8 cellular contexts compared by ENCODE assay signal in genomic region chr1:94236021-94236491, GRCh38. TPM values are rescaled to one million over a fixed set of nuclear protein-coding genes. Genes with fewer than 3 reads are reported as not detected.
A peak's percentile ranks its signal among the peaks of the same experiment; 100 is the strongest.
DNase-seq lines count a peak whose midpoint lies in the region; ATAC-seq, FAIRE-seq and TF ChIP-seq lines count a peak whose summit lies in the region.

No MANE protein-coding gene starts in this region.

- TF ChIP-seq POLR2A in A549 (IDR thresholded peaks at IDR 0.05; ENCODE audit: low read length), result no peak

- TF ChIP-seq CTCF in A549 (IDR thresholded peaks at IDR 0.05), result no peak
- TF ChIP-seq CTCF in coronary artery (IDR thresholded peaks at IDR 0.05), result no peak

- 12% methylated on average over 6 of the region's 6 CpGs for WGBS in A549 (ENCODE audit: missing lambda C conversion rate)

- H3K4me3 ChIP-seq in A549, result peak overlapping the region; percentile 84
- H3K4me3 ChIP-seq in HUES6 (ENCODE audit: low read depth, low read length), result peak overlapping the region; percentile 96
- peak overlapping the region; percentile 99 for H3K4me3 ChIP-seq in coronary artery
- no peak overlapping the region for H3K4me3 ChIP-seq in mucosa of stomach (ENCODE audit: low read length)

- no peaks in the 10 kb centered on the region for H3K9me3 ChIP-seq in A549
- no peaks in the 10 kb centered on the region for H3K9me3 ChIP-seq in HUES6 (ENCODE audit: control insufficient read depth, insufficient read depth, low read depth, low read length)
- no peaks in the 10 kb centered on the region for H3K9me3 ChIP-seq in mucosa of stomach (ENCODE audit: control insufficient read depth, low read length)

- FAIRE-seq in A549 (lab: Jason Lieb, UNC), result no peak

- H3K36me3 ChIP-seq in HUES6 (ENCODE audit: control insufficient read depth, insufficient read depth, low read length), result no peaks in the 10 kb centered on the region
- H3K36me3 ChIP-seq in mucosa of stomach (ENCODE audit: control insufficient read depth, insufficient read depth, low read length), result no peaks in the 10 kb centered on the region

- H3K9ac ChIP-seq in HUES6 (ENCODE audit: low read length) (no peak overlapping the region), mucosa of stomach (ENCODE audit: low read length) (peak overlapping the region; percentile 76)

- ATAC-seq in A549 (peak in 1 of 2 experiments; percentile 3; a peak in 2 of 6 replicates), GM21447 (IDR thresholded peaks at IDR 0.05; ENCODE audit: unreplicated experiment) (no peak), HG02798 (IDR thresholded peaks at IDR 0.05; ENCODE audit: poor library complexity, unreplicated experiment) (no peak)

- H3K4me1 ChIP-seq in A549, result peaks cover 62% of the 10 kb centered on the region
- peaks cover 15% of the 10 kb centered on the region for H3K4me1 ChIP-seq in HUES6 (ENCODE audit: control insufficient read depth, insufficient read depth, low read length)
- no peaks in the 10 kb centered on the region for H3K4me1 ChIP-seq in mucosa of stomach (ENCODE audit: control insufficient read depth, insufficient read depth, low read length)

- no peak for TF ChIP-seq RAD21 in A549 (conservative IDR thresholded peaks at IDR 0.05 in 1 of 2, IDR thresholded peaks at IDR 0.05 in 1 of 2)

- DNase-seq in A549 (ENCODE audit: low read depth in 1 of 2, low spot score in 1 of 2) (no peak), coronary artery (ENCODE audit: low spot score) (no peak), NCI-H2107 (lab: John Stamatoyannopoulos, UW) (no peak), SKM-1 treated with dmso at 0.1 percent for 144 hours (lab: John Stamatoyannopoulos, UW; ENCODE audit: unreplicated experiment) (no peak)

- H3K4me2 ChIP-seq in A549, result peak overlapping the region; percentile 98

- H3K27me3 ChIP-seq in HUES6 (ENCODE audit: control insufficient read depth, insufficient read depth, low read length) (peaks cover 45% of the 10 kb centered on the region), mucosa of stomach (ENCODE audit: control insufficient read depth, insufficient read depth, low read length) (peaks cover 11% of the 10 kb centered on the region)

- TF ChIP-seq EP300 in A549 (IDR thresholded peaks at IDR 0.05), result no peak

- H3K27ac ChIP-seq in A549, result peak overlapping the region; percentile 88 to 97
- no peak overlapping the region for H3K27ac ChIP-seq in HUES6 (ENCODE audit: low read depth, low read length)
- H3K27ac ChIP-seq in coronary artery, result peak overlapping the region; percentile 86 to 97

- CTCF ChIA-PET in A549 (lab: Yijun Ruan, JAX), result interaction anchor here (1.0 to 5.2 kb wide), 11 partner anchors 10 to 197 kb away, joined by 3 to 34 read pairs (median 4); no protein-coding TSS in a partner anchor

- POLR2A ChIA-PET in A549 (lab: Yijun Ruan, JAX), result interaction anchor here (2.1 to 3.1 kb wide), 2 partner anchors 89 to 168 kb away, joined by 10 to 18 read pairs; no protein-coding TSS in a partner anchor

TF ChIP-seq in A549, 52 proteins besides CTCF, POLR2A, EP300 and RAD21:
- TF ChIP-seq CEBPB (IDR thresholded peaks at IDR 0.05), result no peak
- TF ChIP-seq MAFK (IDR thresholded peaks at IDR 0.05; ENCODE audit: partially characterized antibody), result peak; percentile 91
- no peak for TF ChIP-seq SMC3 (IDR thresholded peaks at IDR 0.05)

RNA-seq across cellular contexts. Expression of gene ARHGAP29, which starts 1.3 kb away (rescaled TPM):
- polyA plus RNA-seq in A549 (2011; rRNA removed), result 22.0 and 29.7 TPM in 2 replicates
- 4.7 and 5.0 TPM in 2 replicates for polyA plus RNA-seq in A549 (2012; cell fraction: cytosol; rRNA removed)
- 4.3 and 5.9 TPM in 2 replicates for polyA plus RNA-seq in A549 (2012; cell fraction: nucleus; rRNA removed)
- 14.3 to 16.2 TPM (median 15.8 TPM) in 3 replicates for polyA plus RNA-seq in A549 (2017; fragmentation: RNase III; extraction: RNeasy Plus Mini Kit Qiagen cat#74134 plus additional on column Dnase treatment)
- 15.6 and 16.1 TPM in 2 replicates for polyA minus RNA-seq in A549 (2011; rRNA and poly(A)+ RNA removed)
